ENCODE assay signal across 12 cellular contexts in genomic region chr14:50871914-50872732, GRCh38. TPM values are rescaled to one million over a fixed set of nuclear protein-coding genes. Genes with fewer than 3 reads are reported as not detected.
A peak's percentile ranks its signal among the peaks of the same experiment; 100 is the strongest.
DNase-seq lines count a peak whose midpoint lies in the region; ATAC-seq, FAIRE-seq and TF ChIP-seq lines count a peak whose summit lies in the region.
"Had no signal": no experiment of that assay in that cellular context is flagged by ENCODE, and none has a peak within 500 bp of the region (broad histone marks: within the 10 kb centered on the region; RNA-seq: fewer than 3 reads in every experiment).

TSS of gene ABHD12B (plus strand) at chr14:50872053. CDS start at chr14:50872175, 122 bp downstream.

- WGBS in hepatocyte (ENCODE audit: low lambda C conversion rate, missing lambda C conversion rate), result 24% methylated on average over 32 of the region's 63 CpGs
- 15 to 19% methylated on average over 49 to 63 of the region's 63 CpGs for WGBS in pancreas, 2 donors

- no peak for DNase-seq in CD14-positive monocyte (ENCODE audit: low spot score)
- no peak for DNase-seq in activated B cell treated with CpG ODN at 0.5 μM for 24 hours
- no peak for DNase-seq in hepatocyte (ENCODE audit: low spot score)
- DNase-seq in pancreas, result peak in 1 of 6 donors; percentile 62
- no peak for DNase-seq in stimulated activated CD4-positive, alpha-beta T cell treated with anti-CD3 and anti-CD28 coated beads, Interleukin-15, amount 100 ng/mL, for 24 hours
- no peak for DNase-seq in SJCRH30
- DNase-seq: activated CD4-positive, alpha-beta T cell treated with anti-CD3 and anti-CD28 coated beads, Interleukin-2, amount 50 U/mL, for 48 hours; kidney glomerular epithelial cell; stimulated activated CD4-positive, alpha-beta T cell treated with anti-CD3 and anti-CD28 coated beads, Interleukin-2, amount 100 ng/mL, for 48 hours had no signal

- H3K4me2 ChIP-seq in hepatocyte, result peak within 1 kb of the TSS; percentile 74

- POLR2A ChIA-PET in activated B cell treated with CpG ODN at 0.5 μM for 24 hours (lab: Charles Lee), result no interaction called here

- no peak for FAIRE-seq in pancreas (lab: Jason Lieb, UNC)

- no peaks in the 10 kb centered on the region for H3K9me2 ChIP-seq in hepatocyte (replicated peaks; ENCODE audit: insufficient read depth)

- intact Hi-C loops in CD14-positive monocyte (cut with micrococcal nuclease), result loop anchor here in 1 of 2 donors (2.0 kb wide), 1 partner anchor 77 kb away; no protein-coding TSS in a partner anchor
- intact Hi-C loops in activated B cell treated with CpG ODN at 0.5 μM for 24 hours (cut with micrococcal nuclease), result no loop called here
- intact Hi-C loops in pancreas (cut with DNase I), result no loop called here

- peak within 1 kb of the TSS; percentile 39 to 72 for H3K4me3 Mint-ChIP-seq in CD14-positive monocyte
- H3K4me3 Mint-ChIP-seq in activated B cell treated with CpG ODN at 0.5 μM for 24 hours, result peak within 1 kb of the TSS; percentile 17

- no peaks in the 10 kb centered on the region for H3K79me2 ChIP-seq in hepatocyte

- H3K4me1 Mint-ChIP-seq in CD14-positive monocyte (peaks cover 24% of the 10 kb centered on the region), activated B cell treated with CpG ODN at 0.5 μM for 24 hours (peaks cover 27% of the 10 kb centered on the region)

- H4K20me1 ChIP-seq in hepatocyte (ENCODE audit: insufficient read depth, poor library complexity, severe bottlenecking), result no peaks in the 10 kb centered on the region

- no peaks in the 10 kb centered on the region for H3K36me3 ChIP-seq in hepatocyte (replicated peaks; ENCODE audit: insufficient read depth, low read depth)
- H3K36me3 ChIP-seq in pancreas, result no peaks in the 10 kb centered on the region
- H3K36me3 ChIP-seq in SJCRH30, result no peaks in the 10 kb centered on the region

- H3K36me3 Mint-ChIP-seq in CD14-positive monocyte, result peaks cover 9 to 21% of the 10 kb centered on the region in 2 donors
- H3K36me3 Mint-ChIP-seq in activated B cell treated with CpG ODN at 0.5 μM for 24 hours (ENCODE audit: low read depth), result no peaks in the 10 kb centered on the region

- no peak for ATAC-seq in activated B cell treated with CpG ODN at 0.5 μM for 24 hours (ENCODE audit: low read depth)
- peak in 3 of 4 donors; percentile 23 to 52 (median 44) for ATAC-seq in pancreas
- ATAC-seq in HG02759 (IDR thresholded peaks at IDR 0.05; ENCODE audit: unreplicated experiment), result no peak
- no peak for ATAC-seq in GM18511 (IDR thresholded peaks at IDR 0.05; ENCODE audit: unreplicated experiment)

- no peaks in the 10 kb centered on the region for H3K4me1 ChIP-seq in hepatocyte (ENCODE audit: insufficient read depth)
- no peaks in the 10 kb centered on the region for H3K4me1 ChIP-seq in pancreas
- H3K4me1 ChIP-seq in SJCRH30, result no peaks in the 10 kb centered on the region

- H3K4me3 ChIP-seq in hepatocyte (no peak within 1 kb of the TSS), pancreas (peak within 1 kb of the TSS in 1 of 4 donors; percentile 22), SJCRH30 (no peak within 1 kb of the TSS)

- H2AFZ ChIP-seq in hepatocyte, result no peak within 1 kb of the TSS

- CTCF ChIA-PET in activated B cell treated with CpG ODN at 0.5 μM for 24 hours (lab: Charles Lee), result no interaction called here

- H3K9me3 Mint-ChIP-seq in CD14-positive monocyte (peaks cover 0 to 7% (median 0%) of the 10 kb centered on the region in 7 donors), activated B cell treated with CpG ODN at 0.5 μM for 24 hours (no peaks in the 10 kb centered on the region)

- TF ChIP-seq CTCF in CD14-positive monocyte (IDR thresholded peaks at IDR 0.05), result no peak
- no peak for TF ChIP-seq CTCF in activated B cell treated with CpG ODN at 0.5 μM for 24 hours (IDR thresholded peaks at IDR 0.05)
- no peak for TF ChIP-seq CTCF in hepatocyte (IDR thresholded peaks at IDR 0.05; ENCODE audit: poor library complexity)
- TF ChIP-seq CTCF in pancreas (IDR thresholded peaks at IDR 0.05), result no peak

- H3K27me3 Mint-ChIP-seq in CD14-positive monocyte (ENCODE audit: low read depth in 3 of 3) (peaks cover 21 to 30% (median 22%) of the 10 kb centered on the region in 3 donors), activated B cell treated with CpG ODN at 0.5 μM for 24 hours (peaks cover 47% of the 10 kb centered on the region)

- H3K9me3 ChIP-seq in hepatocyte (ENCODE audit: low read depth) (no peaks in the 10 kb centered on the region), pancreas (no peaks in the 10 kb centered on the region), SJCRH30 (replicated peaks) (no peaks in the 10 kb centered on the region)

- H3K27ac ChIP-seq in hepatocyte (no peak within 1 kb of the TSS), pancreas (no peak within 1 kb of the TSS), SJCRH30 (no peak within 1 kb of the TSS)

- H3K27ac Mint-ChIP-seq in CD14-positive monocyte (peak within 1 kb of the TSS in 1 of 7 donors; percentile 11), activated B cell treated with CpG ODN at 0.5 μM for 24 hours (no peak within 1 kb of the TSS)

- H3K27me3 ChIP-seq in hepatocyte, result peaks cover 62% of the 10 kb centered on the region
- peaks cover 0 to 18% (median 0%) of the 10 kb centered on the region in 4 donors for H3K27me3 ChIP-seq in pancreas
- no peaks in the 10 kb centered on the region for H3K27me3 ChIP-seq in SJCRH30

RNA-seq across cellular contexts. Expression of gene ABHD12B, which starts in this region (rescaled TPM):
- polyA plus RNA-seq in CD14-positive monocyte, result under 1 TPM; 0.45 to 0.54 TPM
- total RNA-seq in activated B cell treated with CpG ODN at 0.5 μM for 24 hours, result not detected in 2 replicates
- not detected in 2 replicates for total RNA-seq in hepatocyte
- polyA plus RNA-seq in hepatocyte, result not detected in 2 replicates
- total RNA-seq in pancreas, result under 1 TPM in 1 of 6 donors, not detected in 5; 0.16 TPM
- not detected for polyA plus RNA-seq in pancreas
- not detected in 2 replicates for total RNA-seq in SJCRH30 (2014; rRNA removed; shearing (Covaris generic))
- total RNA-seq: M059J had no signal

Comparison
In these comparisons a context has a peak if more than half of its experiments do, and no peak if none do; other contexts are left out.
1. Peak in ATAC-seq in pancreas; RNA of the gene not detected or under 1 TPM.